Comparison of ENCODE assay signal across 20 cellular contexts in genomic region chr1:25790472-25790871, GRCh38. TPM values are rescaled to one million over a fixed set of nuclear protein-coding genes. Genes with fewer than 3 reads are reported as not detected.
DNase-seq lines count a peak whose midpoint lies in the region; ATAC-seq, FAIRE-seq and TF ChIP-seq lines count a peak whose summit lies in the region.
"Had no signal": no experiment of that assay in that cellular context is flagged by ENCODE, and none has a peak within 500 bp of the region (broad histone marks: within the 10 kb centered on the region; RNA-seq: fewer than 3 reads in every experiment).

No MANE protein-coding gene starts in this region.

- H3K27me3 ChIP-seq in K562 (ENCODE audit: control insufficient read depth in 2 of 2, insufficient read depth in 2 of 2, low read length in 2 of 2): peaks cover 36 to 64% of the 10 kb centered on the region in 2 experiments
- H3K27me3 ChIP-seq: BLaER1 had no signal

- no peak overlapping the region for H2AFZ ChIP-seq in K562 (ENCODE audit: low read depth, low read length)

- WGBS in K562 (ENCODE audit: insufficient coverage, low coverage, missing lambda C conversion rate): 8% methylated on average over 6 of the region's 6 CpGs

- CTCF ChIA-PET in K562 (lab: Yijun Ruan, JAX; ENCODE audit: low intra/inter-chr PET ratio): no interaction called here

- H3K9ac ChIP-seq in K562 (ENCODE audit: insufficient read depth in 1 of 2, low read depth in 2 of 2, low read length in 2 of 2): no peak overlapping the region
- H3K9ac ChIP-seq: BLaER1 had no signal

- no peaks in the 10 kb centered on the region for H3K9me3 Mint-ChIP-seq in naive thymus-derived CD8-positive, alpha-beta T cell
- no peaks in the 10 kb centered on the region for H3K9me3 Mint-ChIP-seq in stimulated activated effector memory CD8-positive, alpha-beta T cell treated with anti-CD3 and anti-CD28 coated beads, Interleukin-12 subunit alpha, Interleukin-12 subunit beta, amount 100 ng/mL, for 72 hours
- H3K9me3 Mint-ChIP-seq in osteocyte (ENCODE audit: unreplicated experiment): no peaks in the 10 kb centered on the region
- H3K9me3 Mint-ChIP-seq: CD8-positive, alpha-beta memory T cell; HFFc6 had no signal

- peak overlapping the region in 9 of 10 donors; percentile 15 to 89 (median 65) for H3K27ac Mint-ChIP-seq in naive thymus-derived CD8-positive, alpha-beta T cell
- peak overlapping the region; percentile 62 for H3K27ac Mint-ChIP-seq in stimulated activated effector memory CD8-positive, alpha-beta T cell treated with anti-CD3 and anti-CD28 coated beads, Interleukin-12 subunit alpha, Interleukin-12 subunit beta, amount 100 ng/mL, for 72 hours
- no peak overlapping the region for H3K27ac Mint-ChIP-seq in osteocyte (ENCODE audit: unreplicated experiment)
- H3K27ac Mint-ChIP-seq: HFFc6 had no signal

- H3K4me1 ChIP-seq in K562 (replicated peaks in 1 of 2; ENCODE audit: control insufficient read depth in 2 of 2, insufficient read depth in 2 of 2, low read length in 2 of 2): no peaks in the 10 kb centered on the region

- peaks cover 0 to 52% (median 10%) of the 10 kb centered on the region in 3 donors for H3K36me3 Mint-ChIP-seq in naive thymus-derived CD8-positive, alpha-beta T cell
- H3K36me3 Mint-ChIP-seq in stimulated activated effector memory CD8-positive, alpha-beta T cell treated with anti-CD3 and anti-CD28 coated beads, Interleukin-12 subunit alpha, Interleukin-12 subunit beta, amount 100 ng/mL, for 72 hours: peaks cover 5% of the 10 kb centered on the region
- peaks cover 4% of the 10 kb centered on the region for H3K36me3 Mint-ChIP-seq in osteocyte (ENCODE audit: unreplicated experiment)

- no TSS peak for BruUV-seq in K562 (replicated peaks; lab: Mats Ljungman, UMichigan)

- no peak overlapping the region for H3K4me3 ChIP-seq in K562
- H3K4me3 ChIP-seq: BLaER1 had no signal

- no peak for TF ChIP-seq CTCF in K562 (IDR thresholded peaks at IDR 0.05 in 2 of 3, conservative IDR thresholded peaks at IDR 0.05 in 1 of 3; ENCODE audit: insufficient read depth in 2 of 3, low read depth in 1 of 3, low read length in 3 of 3)
- no peak for TF ChIP-seq CTCF in osteocyte (IDR thresholded peaks at IDR 0.05)

- TF ChIP-seq RAD21 in K562 (CRISPR knock-in tag; conservative IDR thresholded peaks at IDR 0.05 in 1 of 2, IDR thresholded peaks at IDR 0.05 in 1 of 2): no peak

- no peak for TF ChIP-seq EP300 in K562 (IDR thresholded peaks at IDR 0.05; ENCODE audit: low read length)

- H4K20me1 ChIP-seq in K562 (replicated peaks; ENCODE audit: control insufficient read depth, insufficient read depth, low read length): 0 out of 2 replicates have a peak, but pooled peaks cover 5% of the 10 kb centered on the region
- H4K20me1 ChIP-seq: BLaER1 had no signal

- POLR2A ChIA-PET in K562 (lab: Yijun Ruan, JAX): no interaction called here
- POLR2A ChIA-PET in naive thymus-derived CD8-positive, alpha-beta T cell (lab: Charles Lee): interaction anchor here (1.3 kb wide), 1 partner anchor 9 kb away, joined by 3 read pairs; no protein-coding TSS in a partner anchor

- no peaks in the 10 kb centered on the region for H3K9me1 ChIP-seq in K562 (ENCODE audit: control insufficient read depth, insufficient read depth, low read length)

- ATAC-seq in Right ventricle myocardium superior (ENCODE audit: poor library complexity) (no peak), K562 (no peak)
- ATAC-seq in naive thymus-derived CD8-positive, alpha-beta T cell: no peak
- no peak for ATAC-seq in stimulated activated effector memory CD8-positive, alpha-beta T cell treated with anti-CD3 and anti-CD28 coated beads, Interleukin-12 subunit alpha, Interleukin-12 subunit beta, amount 100 ng/mL, for 72 hours
- ATAC-seq: HCT116 had no signal

- no peaks in the 10 kb centered on the region for H3K36me3 ChIP-seq in K562 (ENCODE audit: control insufficient read depth, insufficient read depth, low read length)
- H3K36me3 ChIP-seq: BLaER1 had no signal

- no peak for TF ChIP-seq POLR2A in K562 (conservative IDR thresholded peaks at IDR 0.05)

- H3K4me3 Mint-ChIP-seq in naive thymus-derived CD8-positive, alpha-beta T cell: no peak overlapping the region
- H3K4me3 Mint-ChIP-seq in stimulated activated effector memory CD8-positive, alpha-beta T cell treated with anti-CD3 and anti-CD28 coated beads, Interleukin-12 subunit alpha, Interleukin-12 subunit beta, amount 100 ng/mL, for 72 hours: no peak overlapping the region
- no peak overlapping the region for H3K4me3 Mint-ChIP-seq in osteocyte (ENCODE audit: unreplicated experiment)
- H3K4me3 Mint-ChIP-seq: CD14-positive monocyte, HFFc6 had no signal

- H3K79me2 ChIP-seq in K562 (ENCODE audit: control insufficient read depth, insufficient read depth, low read length): no peaks in the 10 kb centered on the region

- no peaks in the 10 kb centered on the region for H3K9me3 ChIP-seq in K562 (replicated peaks; ENCODE audit: control insufficient read depth, insufficient read depth, low read depth, low read length)
- H3K9me3 ChIP-seq: BLaER1 had no signal

- H3K4me2 ChIP-seq in K562 (ENCODE audit: insufficient read depth, low read length): no peak overlapping the region
- H3K4me2 ChIP-seq: BLaER1 had no signal

- in situ Hi-C loops in K562 (cut with MboI): loop anchor here (5.0 kb wide), 1 partner anchor 48 kb away; no protein-coding TSS in a partner anchor

- intact Hi-C loops in Right ventricle myocardium superior (cut with DNase I): no loop called here
- intact Hi-C loops in cardiac septum (cut with DNase I): no loop called here
- intact Hi-C loops in K562 (cut with micrococcal nuclease): loop anchor here (10.0 kb wide), 1 partner anchor 46 kb away; no protein-coding TSS in a partner anchor

- no peak for FAIRE-seq in K562 (lab: Jason Lieb, UNC)
- FAIRE-seq: G401.6, GM12892 had no signal

- H3K27me3 Mint-ChIP-seq in naive thymus-derived CD8-positive, alpha-beta T cell: no peaks in the 10 kb centered on the region
- H3K27me3 Mint-ChIP-seq in osteocyte (ENCODE audit: unreplicated experiment): no peaks in the 10 kb centered on the region
- H3K27me3 Mint-ChIP-seq: CD8-positive, alpha-beta memory T cell had no signal

- H3K27ac ChIP-seq in K562 (ENCODE audit: extremely low read depth, low read depth, low read length): no peak overlapping the region
- H3K27ac ChIP-seq: BLaER1, HL-60 had no signal

- DNase-seq in Right ventricle myocardium superior (peak; percentile 14), cardiac septum (ENCODE audit: low spot score) (no peak), K562 (ENCODE audit: extremely low read depth in 1 of 4, low spot score in 3 of 4) (no peak), osteocyte (ENCODE audit: extremely low spot score, unreplicated experiment) (no peak), GF-D8 (lab: John Stamatoyannopoulos, UW) (no peak)
- DNase-seq in naive thymus-derived CD8-positive, alpha-beta T cell: no peak
- no peak for DNase-seq in stimulated activated effector memory CD8-positive, alpha-beta T cell treated with anti-CD3 and anti-CD28 coated beads, Interleukin-12 subunit alpha, Interleukin-12 subunit beta, amount 100 ng/mL, for 72 hours (ENCODE audit: low spot score in 2 of 2)
- no peak for DNase-seq in activated effector memory CD4-positive, alpha-beta T cell treated with Interleukin-2 at 50 U/mL for 16 hours
- DNase-seq: 8988T; CD8-positive, alpha-beta memory T cell; COR-L47; GOT3; H7; HFFc6 had no signal

- peaks cover 9 to 31% (median 16%) of the 10 kb centered on the region in 4 donors for H3K4me1 Mint-ChIP-seq in naive thymus-derived CD8-positive, alpha-beta T cell
- peaks cover 6% of the 10 kb centered on the region for H3K4me1 Mint-ChIP-seq in stimulated activated effector memory CD8-positive, alpha-beta T cell treated with anti-CD3 and anti-CD28 coated beads, Interleukin-12 subunit alpha, Interleukin-12 subunit beta, amount 100 ng/mL, for 72 hours
- H3K4me1 Mint-ChIP-seq in osteocyte (ENCODE audit: unreplicated experiment): peaks cover 39% of the 10 kb centered on the region
- H3K4me1 Mint-ChIP-seq: CD14-positive monocyte had no signal

RNA-seq across cellular contexts. Expression of gene SELENON, which starts 9.5 kb away (rescaled TPM):
- 39.6 TPM for total RNA-seq in Right ventricle myocardium superior
- 53.0 TPM for total RNA-seq in cardiac septum
- total RNA-seq in K562 (2011; cell fraction: chromatin; rRNA removed; ENCODE audit: low replicate concordance): 10.6 and 27.1 TPM in 2 replicates
- 20.8 and 22.0 TPM in 2 replicates for total RNA-seq in K562 (2011; cell fraction: nucleolus; rRNA removed)
- total RNA-seq in K562 (2011; cell fraction: nucleoplasm; rRNA removed): 23.3 and 31.8 TPM in 2 replicates
- 6.1 and 10.0 TPM in 2 replicates for total RNA-seq in K562 (2014; rRNA removed)
- 5.1 and 6.8 TPM in 2 replicates for total RNA-seq in K562 (2014; rRNA removed; fragmentation: Illumina TruSeq; extraction: Trizol)
- total RNA-seq in K562 (2015; rRNA removed; fragmentation: Illumina TruSeq; extraction: Trizol): 7.0 and 7.4 TPM in 2 replicates
- 21.2 and 24.4 TPM in 2 replicates for total RNA-seq in K562 (2021)
- 7.1 and 7.2 TPM in 2 replicates for polyA plus RNA-seq in K562 (2011; rRNA removed)
- polyA plus RNA-seq in K562 (2011; cell fraction: cytosol; rRNA removed): 12.7 and 12.8 TPM in 2 replicates
- 13.8 and 19.5 TPM in 2 replicates for polyA plus RNA-seq in K562 (2011; cell fraction: nucleus; rRNA removed)
- polyA plus RNA-seq in K562 (2012): 17.5 and 37.6 TPM in 2 replicates
- polyA plus RNA-seq in K562 (2014; fragmentation: Illumina TruSeq; extraction: Trizol): 26.7 and 28.9 TPM in 2 replicates
- polyA plus RNA-seq in K562 (2014; fragmentation: Nextera tagmentation; extraction: Ambion mirVana): 1 to 10 TPM in 1 of 2 experiments, under 1 TPM in 1; 0.43 to 1.5 TPM
- 12.5 and 12.6 TPM in 2 replicates for polyA plus RNA-seq in K562 (2014; rRNA removed)
- 3.7 and 4.2 TPM in 2 replicates for polyA minus RNA-seq in K562 (2011; rRNA and poly(A)+ RNA removed)
- polyA minus RNA-seq in K562 (2011; cell fraction: cytosol; rRNA and poly(A)+ RNA removed): 12.5 and 15.8 TPM in 2 replicates
- 2.4 and 3.6 TPM in 2 replicates for polyA minus RNA-seq in K562 (2011; cell fraction: nucleus; rRNA and poly(A)+ RNA removed)
- 10 to 100 TPM; 19.2 to 20.4 TPM for total RNA-seq in naive thymus-derived CD8-positive, alpha-beta T cell
- 1 to 10 TPM; 2.6 to 7.0 (median 2.7) TPM for polyA plus RNA-seq in naive thymus-derived CD8-positive, alpha-beta T cell
- 126 and 129 TPM in 2 replicates for total RNA-seq in osteocyte

RNA-seq across cellular contexts. Expression of gene MTFR1L, which starts 29.3 kb away (rescaled TPM):
- total RNA-seq in Right ventricle myocardium superior (222 TPM), cardiac septum (187 TPM), K562 (2014; rRNA removed) (43.5 and 54.9 TPM in 2 replicates), K562 (2014; rRNA removed; fragmentation: Illumina TruSeq; extraction: Trizol) (39.2 and 41.4 TPM in 2 replicates), K562 (2015; rRNA removed; fragmentation: Illumina TruSeq; extraction: Trizol) (45.2 and 45.8 TPM in 2 replicates), K562 (2021) (54.3 and 58.5 TPM in 2 replicates), osteocyte (70.6 and 76.8 TPM in 2 replicates)
- 93.2 and 162 TPM in 2 replicates for total RNA-seq in K562 (2011; cell fraction: chromatin; rRNA removed; ENCODE audit: low replicate concordance)
- 112 and 114 TPM in 2 replicates for total RNA-seq in K562 (2011; cell fraction: nucleolus; rRNA removed)
- 110 and 117 TPM in 2 replicates for total RNA-seq in K562 (2011; cell fraction: nucleoplasm; rRNA removed)
- polyA plus RNA-seq in K562 (2011; rRNA removed) (53.7 and 79.7 TPM in 2 replicates), K562 (2014; fragmentation: Illumina TruSeq; extraction: Trizol) (71.0 and 84.8 TPM in 2 replicates), K562 (2014; fragmentation: Nextera tagmentation; extraction: Ambion mirVana) (10 to 100 TPM; 81.2 to 98.5 TPM), K562 (2014; rRNA removed) (45.1 and 60.0 TPM in 2 replicates)
- polyA plus RNA-seq in K562 (2011; cell fraction: cytosol; rRNA removed): 75.5 and 87.3 TPM in 2 replicates
- polyA plus RNA-seq in K562 (2011; cell fraction: nucleus; rRNA removed): 196 and 214 TPM in 2 replicates
- 57.4 and 71.0 TPM in 2 replicates for polyA plus RNA-seq in K562 (2012)
- polyA minus RNA-seq in K562 (2011; rRNA and poly(A)+ RNA removed): 35.2 and 44.3 TPM in 2 replicates
- polyA minus RNA-seq in K562 (2011; cell fraction: cytosol; rRNA and poly(A)+ RNA removed): 23.6 and 25.6 TPM in 2 replicates
- polyA minus RNA-seq in K562 (2011; cell fraction: nucleus; rRNA and poly(A)+ RNA removed): 31.9 and 51.9 TPM in 2 replicates
- 10 to 100 TPM; 50.0 to 56.4 TPM for total RNA-seq in naive thymus-derived CD8-positive, alpha-beta T cell
- polyA plus RNA-seq in naive thymus-derived CD8-positive, alpha-beta T cell: 10 to 100 TPM; 34.3 to 42.6 (median 40.9) TPM
